Comparison of ENCODE assay signal across 8 cellular contexts in genomic region chr17:59839646-59840328, GRCh38. TPM values are rescaled to one million over a fixed set of nuclear protein-coding genes. Genes with fewer than 3 reads are reported as not detected.
DNase-seq lines count a peak whose midpoint lies in the region; ATAC-seq and TF ChIP-seq lines count a peak whose summit lies in the region.

No MANE protein-coding gene starts in this region.

- no peak for DNase-seq in activated CD4-positive, alpha-beta T cell treated with anti-CD3 and anti-CD28 coated beads for 36 hours
- no peak for DNase-seq in activated CD4-positive, alpha-beta T cell treated with anti-CD3 and anti-CD28 coated beads for 1 hour
- no peak for DNase-seq in activated B cell treated with CpG ODN at 0.5 μM for 24 hours
- no peak for DNase-seq in right cardiac atrium
- DNase-seq in stimulated activated naive CD8-positive, alpha-beta T cell treated with anti-CD3 and anti-CD28 coated beads, Interleukin-15, amount 100 ng/mL, for 72 hours: no peak
- no peak for DNase-seq in UCSD-AML1 (lab: John Stamatoyannopoulos, UW; ENCODE audit: unreplicated experiment)
- DNase-seq in NCI-H2171 treated with DMSO at 0.1 percent for 48 hours (lab: John Stamatoyannopoulos, UW): no peak
- DNase-seq in NCI-H69 (lab: John Stamatoyannopoulos, UW): no peak

- no peaks in the 10 kb centered on the region for H3K9me3 Mint-ChIP-seq in activated CD4-positive, alpha-beta T cell treated with anti-CD3 and anti-CD28 coated beads for 36 hours (ENCODE audit: low read depth)
- no peaks in the 10 kb centered on the region for H3K9me3 Mint-ChIP-seq in activated B cell treated with CpG ODN at 0.5 μM for 24 hours
- no peaks in the 10 kb centered on the region for H3K9me3 Mint-ChIP-seq in stimulated activated naive CD8-positive, alpha-beta T cell treated with anti-CD3 and anti-CD28 coated beads, Interleukin-15, amount 100 ng/mL, for 72 hours

- H3K36me3 Mint-ChIP-seq in activated CD4-positive, alpha-beta T cell treated with anti-CD3 and anti-CD28 coated beads for 36 hours (ENCODE audit: low read depth): peaks cover 74% of the 10 kb centered on the region
- peaks cover 51% of the 10 kb centered on the region for H3K36me3 Mint-ChIP-seq in activated B cell treated with CpG ODN at 0.5 μM for 24 hours (ENCODE audit: low read depth)

- H3K27me3 ChIP-seq in right cardiac atrium (ENCODE audit: control insufficient read depth, insufficient read depth): no peaks in the 10 kb centered on the region

- H3K27ac Mint-ChIP-seq in activated CD4-positive, alpha-beta T cell treated with anti-CD3 and anti-CD28 coated beads for 36 hours: peak overlapping the region; percentile 100
- H3K27ac Mint-ChIP-seq in activated B cell treated with CpG ODN at 0.5 μM for 24 hours: peak overlapping the region; percentile 97
- peak overlapping the region; percentile 99 to 100 for H3K27ac Mint-ChIP-seq in stimulated activated naive CD8-positive, alpha-beta T cell treated with anti-CD3 and anti-CD28 coated beads, Interleukin-15, amount 100 ng/mL, for 72 hours

- no peak for TF ChIP-seq CTCF in activated B cell treated with CpG ODN at 0.5 μM for 24 hours (IDR thresholded peaks at IDR 0.05)

- peak overlapping the region; percentile 100 for H3K4me3 Mint-ChIP-seq in activated CD4-positive, alpha-beta T cell treated with anti-CD3 and anti-CD28 coated beads for 36 hours
- H3K4me3 Mint-ChIP-seq in activated B cell treated with CpG ODN at 0.5 μM for 24 hours: peak overlapping the region; percentile 96
- peak overlapping the region; percentile 91 to 99 for H3K4me3 Mint-ChIP-seq in stimulated activated naive CD8-positive, alpha-beta T cell treated with anti-CD3 and anti-CD28 coated beads, Interleukin-15, amount 100 ng/mL, for 72 hours

- intact Hi-C loops in activated CD4-positive, alpha-beta T cell treated with anti-CD3 and anti-CD28 coated beads for 36 hours (cut with DNase I, micrococcal nuclease): loop anchor here (5.0 to 10.0 kb wide), 2 partner anchors 195 to 1502 kb away; no protein-coding TSS in a partner anchor
- intact Hi-C loops in activated B cell treated with CpG ODN at 0.5 μM for 24 hours (cut with micrococcal nuclease) (loop anchor here (1.0 to 5.0 kb wide), 3 partner anchors 13 to 222 kb away; partner anchors contain the start of gene CLTC), right cardiac atrium (cut with DNase I) (loop anchor here in 2 of 4 donors (5.0 to 10.0 kb wide), 2 partner anchors 85 to 87 kb away; no protein-coding TSS in a partner anchor)

- H3K4me3 ChIP-seq in right cardiac atrium (ENCODE audit: low read length): peak overlapping the region; percentile 100

- no peak for ATAC-seq in activated CD4-positive, alpha-beta T cell treated with anti-CD3 and anti-CD28 coated beads for 36 hours
- ATAC-seq in activated B cell treated with CpG ODN at 0.5 μM for 24 hours (ENCODE audit: low read depth) (no peak), right cardiac atrium (no peak)
- no peak for ATAC-seq in stimulated activated naive CD8-positive, alpha-beta T cell treated with anti-CD3 and anti-CD28 coated beads, Interleukin-15, amount 100 ng/mL, for 72 hours

- peaks cover 3% of the 10 kb centered on the region for H3K27me3 Mint-ChIP-seq in activated CD4-positive, alpha-beta T cell treated with anti-CD3 and anti-CD28 coated beads for 36 hours
- H3K27me3 Mint-ChIP-seq in activated B cell treated with CpG ODN at 0.5 μM for 24 hours: no peaks in the 10 kb centered on the region
- no peaks in the 10 kb centered on the region for H3K27me3 Mint-ChIP-seq in stimulated activated naive CD8-positive, alpha-beta T cell treated with anti-CD3 and anti-CD28 coated beads, Interleukin-15, amount 100 ng/mL, for 72 hours

- peaks cover 5% of the 10 kb centered on the region for H3K4me1 ChIP-seq in right cardiac atrium (ENCODE audit: control insufficient read depth, insufficient read depth, low read length)

- H3K9me3 ChIP-seq in right cardiac atrium (ENCODE audit: control insufficient read depth, low read length): no peaks in the 10 kb centered on the region

- POLR2A ChIA-PET in activated CD4-positive, alpha-beta T cell treated with anti-CD3 and anti-CD28 coated beads for 36 hours (lab: Charles Lee): interaction anchor here (0.6 to 9.2 kb wide), 9 partner anchors 9 to 86 kb away, joined by 3 to 308 read pairs (median 4); no protein-coding TSS in a partner anchor
- POLR2A ChIA-PET in activated B cell treated with CpG ODN at 0.5 μM for 24 hours (lab: Charles Lee): interaction anchor here (0.6 to 9.2 kb wide), 8 partner anchors 22 to 93 kb away, joined by 3 to 379 read pairs (median 4); partner anchors contain the start of genes RPS6KB1 and TUBD1

- peaks cover 44% of the 10 kb centered on the region for H3K4me1 Mint-ChIP-seq in activated CD4-positive, alpha-beta T cell treated with anti-CD3 and anti-CD28 coated beads for 36 hours
- peaks cover 68% of the 10 kb centered on the region for H3K4me1 Mint-ChIP-seq in activated B cell treated with CpG ODN at 0.5 μM for 24 hours
- H3K4me1 Mint-ChIP-seq in stimulated activated naive CD8-positive, alpha-beta T cell treated with anti-CD3 and anti-CD28 coated beads, Interleukin-15, amount 100 ng/mL, for 72 hours: peaks cover 52% of the 10 kb centered on the region

- CTCF ChIA-PET in activated CD4-positive, alpha-beta T cell treated with anti-CD3 and anti-CD28 coated beads for 36 hours (lab: Charles Lee): interaction anchor here (2.6 to 4.8 kb wide), 6 partner anchors 12 to 87 kb away, joined by 6 to 44 read pairs (median 26); no protein-coding TSS in a partner anchor
- CTCF ChIA-PET in activated B cell treated with CpG ODN at 0.5 μM for 24 hours (lab: Charles Lee): interaction anchor here (1.1 to 5.0 kb wide), 10 partner anchors 9 to 89 kb away, joined by 3 to 37 read pairs (median 8); no protein-coding TSS in a partner anchor

- WGBS in right cardiac atrium: 18% methylated on average over 6 of the region's 6 CpGs

- peak overlapping the region; percentile 15 for H3K27ac ChIP-seq in right cardiac atrium (ENCODE audit: low read length)

RNA-seq across cellular contexts. Expression of gene TUBD1, which starts 53.0 kb away (rescaled TPM):
- total RNA-seq in activated CD4-positive, alpha-beta T cell treated with anti-CD3 and anti-CD28 coated beads for 36 hours: 10 to 100 TPM; 10.6 to 11.0 TPM
- total RNA-seq in activated B cell treated with CpG ODN at 0.5 μM for 24 hours (10.5 and 15.1 TPM in 2 replicates), right cardiac atrium (1 to 10 TPM; 7.1 to 8.5 (median 8.3) TPM)
- polyA plus RNA-seq in right cardiac atrium: 5.1 TPM

RNA-seq across cellular contexts. Expression of gene RPS6KB1, which starts 53.1 kb away (rescaled TPM):
- total RNA-seq in activated CD4-positive, alpha-beta T cell treated with anti-CD3 and anti-CD28 coated beads for 36 hours: 10 to 100 TPM; 52.6 to 54.5 TPM
- total RNA-seq in activated B cell treated with CpG ODN at 0.5 μM for 24 hours: 57.7 and 63.0 TPM in 2 replicates
- total RNA-seq in right cardiac atrium: 10 to 100 TPM; 21.9 to 31.3 (median 28.0) TPM
- 7.8 TPM for polyA plus RNA-seq in right cardiac atrium
